ENCODE assay signal across 34 cellular contexts in the genomic region with DNA sequence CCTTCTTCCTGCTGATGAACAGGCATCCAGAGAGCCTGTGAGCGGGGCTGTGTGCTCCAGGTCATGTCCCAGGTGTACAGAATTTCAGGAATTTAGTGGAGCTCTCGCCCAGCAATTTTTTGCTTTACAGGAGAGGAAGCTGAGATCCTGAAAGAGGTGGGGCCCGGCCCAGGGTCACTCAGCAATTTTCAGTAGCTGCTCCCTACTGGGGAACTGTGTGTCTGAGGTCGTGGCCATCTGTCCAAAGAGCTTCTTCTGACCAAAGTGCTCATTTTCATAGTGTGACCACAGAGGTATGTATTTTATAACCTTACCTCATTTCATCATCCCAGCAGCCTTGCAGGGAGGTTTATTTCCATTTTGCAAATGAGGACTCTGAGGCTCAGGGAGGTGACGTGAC. TPM values are rescaled to one million over a fixed set of nuclear protein-coding genes. Genes with fewer than 3 reads are reported as not detected.
"Had no signal": no experiment of that assay in that cellular context is flagged by ENCODE, and none has a peak within 500 bp of the region (broad histone marks: within the 10 kb centered on the region; RNA-seq: fewer than 3 reads in every experiment).

No MANE protein-coding gene starts in this region.

- H2AFZ ChIP-seq: hepatocyte had no signal

- FAIRE-seq: colon, endothelial cell of umbilical vein, small intestine had no signal

- H3K4me2 ChIP-seq: hepatocyte had no signal

- H3K36me3 Mint-ChIP-seq: activated CD8-positive, alpha-beta memory T cell treated with anti-CD3 and anti-CD28 coated beads, Interleukin-2, amount 10 ng/mL, durations not matched to agents 7 days and 5 days; brain; memory B cell; naive thymus-derived CD4-positive, alpha-beta T cell; stimulated activated effector memory CD8-positive, alpha-beta T cell treated with anti-CD3 and anti-CD28 coated beads, Interleukin-12 subunit alpha, Interleukin-12 subunit beta, amount 100 ng/mL, for 72 hours had no signal

- H3K27me3 ChIP-seq: hepatocyte, suprapubic skin, tibial nerve, uterus had no signal

- H3K4me3 Mint-ChIP-seq: activated CD4-positive, alpha-beta T cell treated with anti-CD3 and anti-CD28 coated beads, Interleukin-2, amount 10 ng/mL, durations not matched to agents 7 days and 5 days; activated CD8-positive, alpha-beta memory T cell treated with anti-CD3 and anti-CD28 coated beads, Interleukin-2, amount 10 ng/mL, durations not matched to agents 7 days and 5 days; activated CD8-positive, alpha-beta T cell treated with anti-CD3 and anti-CD28 coated beads for 36 hours; brain; effector memory CD8-positive, alpha-beta T cell; memory B cell; naive thymus-derived CD4-positive, alpha-beta T cell; neural crest cell; stimulated activated effector memory CD8-positive, alpha-beta T cell treated with anti-CD3 and anti-CD28 coated beads, Interleukin-12 subunit alpha, Interleukin-12 subunit beta, amount 100 ng/mL, for 72 hours; T-helper 2 cell treated with Interferon-gamma antibody and Interleukin-4, amounts not matched to agents 5 μg/mL and 100 μg/mL, for 36 hours had no signal

- H3K36me3 ChIP-seq: stomach, suprapubic skin, tibial nerve, uterus, WERI-Rb-1 had no signal

- H3K4me3 ChIP-seq: dorsolateral prefrontal cortex, hepatocyte, stomach, suprapubic skin, tibial nerve, uterus had no signal

- H3K79me2 ChIP-seq: hepatocyte had no signal

- H3K9me3 ChIP-seq: stomach, suprapubic skin, tibial nerve, uterus had no signal

- DNase-seq: activated CD4-positive, alpha-beta T cell treated with anti-CD3 and anti-CD28 coated beads, Interleukin-2, amount 10 ng/mL, durations not matched to agents 7 days and 5 days; activated CD4-positive, CD25-positive, alpha-beta regulatory T cell treated with anti-CD3 and anti-CD28 coated beads, Interleukin-2, amount 50 U/mL, for 72 hours; activated CD8-positive, alpha-beta memory T cell treated with anti-CD3 and anti-CD28 coated beads, Interleukin-2, amount 10 ng/mL, durations not matched to agents 7 days and 5 days; activated CD8-positive, alpha-beta T cell treated with anti-CD3 and anti-CD28 coated beads for 36 hours; activated gamma-delta T cell; activated naive CD4-positive, alpha-beta T cell treated with anti-CD3 and anti-CD28 coated beads, Interleukin-2, amount 50 U/mL, for 16 hours; activated T-cell treated with anti-CD3 and anti-CD28 coated beads for 4 hours; caudate nucleus; dorsolateral prefrontal cortex; effector memory CD8-positive, alpha-beta T cell; foreskin melanocyte; glutamatergic neuron; naive thymus-derived CD4-positive, alpha-beta T cell; small intestine; stimulated activated CD4-positive, alpha-beta T cell treated with anti-CD3 and anti-CD28 coated beads, Interleukin-2, amount 100 ng/mL, for 24 hours; stomach; uterus; WERI-Rb-1 had no signal

- H3K9me3 Mint-ChIP-seq: activated CD4-positive, alpha-beta T cell treated with anti-CD3 and anti-CD28 coated beads, Interleukin-2, amount 10 ng/mL, durations not matched to agents 7 days and 5 days; activated CD8-positive, alpha-beta T cell treated with anti-CD3 and anti-CD28 coated beads for 36 hours; effector memory CD8-positive, alpha-beta T cell; memory B cell; naive thymus-derived CD4-positive, alpha-beta T cell; neural crest cell; stimulated activated effector memory CD8-positive, alpha-beta T cell treated with anti-CD3 and anti-CD28 coated beads, Interleukin-12 subunit alpha, Interleukin-12 subunit beta, amount 100 ng/mL, for 72 hours; T-helper 2 cell treated with Interferon-gamma antibody and Interleukin-4, amounts not matched to agents 5 μg/mL and 100 μg/mL, for 36 hours had no signal

- H3K27ac Mint-ChIP-seq: activated CD4-positive, alpha-beta T cell treated with anti-CD3 and anti-CD28 coated beads, Interleukin-2, amount 10 ng/mL, durations not matched to agents 7 days and 5 days; activated CD8-positive, alpha-beta memory T cell treated with anti-CD3 and anti-CD28 coated beads, Interleukin-2, amount 10 ng/mL, durations not matched to agents 7 days and 5 days; activated CD8-positive, alpha-beta T cell treated with anti-CD3 and anti-CD28 coated beads for 36 hours; brain; effector memory CD8-positive, alpha-beta T cell; memory B cell; naive thymus-derived CD4-positive, alpha-beta T cell; stimulated activated effector memory CD8-positive, alpha-beta T cell treated with anti-CD3 and anti-CD28 coated beads, Interleukin-12 subunit alpha, Interleukin-12 subunit beta, amount 100 ng/mL, for 72 hours; T-helper 2 cell treated with Interferon-gamma antibody and Interleukin-4, amounts not matched to agents 5 μg/mL and 100 μg/mL, for 36 hours had no signal

- H3K4me1 ChIP-seq: stomach, tibial nerve, uterus had no signal

- ATAC-seq: activated CD8-positive, alpha-beta memory T cell treated with anti-CD3 and anti-CD28 coated beads, Interleukin-2, amount 10 ng/mL, durations not matched to agents 7 days and 5 days; activated CD8-positive, alpha-beta T cell treated with anti-CD3 and anti-CD28 coated beads for 36 hours; effector memory CD8-positive, alpha-beta T cell; esophagus mucosa; naive thymus-derived CD4-positive, alpha-beta T cell; sciatic nerve; stimulated activated effector memory CD8-positive, alpha-beta T cell treated with anti-CD3 and anti-CD28 coated beads, Interleukin-12 subunit alpha, Interleukin-12 subunit beta, amount 100 ng/mL, for 72 hours had no signal

- H3K27ac ChIP-seq: dorsolateral prefrontal cortex, hepatocyte, stomach, suprapubic skin, tibial nerve, uterus, WERI-Rb-1 had no signal

- H3K4me1 Mint-ChIP-seq: activated CD4-positive, alpha-beta T cell treated with anti-CD3 and anti-CD28 coated beads, Interleukin-2, amount 10 ng/mL, durations not matched to agents 7 days and 5 days; activated CD8-positive, alpha-beta memory T cell treated with anti-CD3 and anti-CD28 coated beads, Interleukin-2, amount 10 ng/mL, durations not matched to agents 7 days and 5 days; brain; memory B cell; neural crest cell; stimulated activated effector memory CD8-positive, alpha-beta T cell treated with anti-CD3 and anti-CD28 coated beads, Interleukin-12 subunit alpha, Interleukin-12 subunit beta, amount 100 ng/mL, for 72 hours had no signal

RNA-seq across cellular contexts. Expression of gene FAM209B, which starts 46.2 kb away (rescaled TPM):
- total RNA-seq: endothelial cell of umbilical vein, hepatocyte, liver, neural crest cell, omental fat pad, renal cortical epithelial cell, sciatic nerve, stomach, tibial nerve had no signal
- polyA plus RNA-seq: hepatocyte had no signal

RNA-seq across cellular contexts. Expression of gene TFAP2C, which starts 49.8 kb away (rescaled TPM):
- total RNA-seq: activated CD4-positive, alpha-beta T cell treated with anti-CD3 and anti-CD28 coated beads, Interleukin-2, amount 10 ng/mL, durations not matched to agents 7 days and 5 days; activated CD8-positive, alpha-beta memory T cell treated with anti-CD3 and anti-CD28 coated beads, Interleukin-2, amount 10 ng/mL, durations not matched to agents 7 days and 5 days; activated CD8-positive, alpha-beta T cell treated with anti-CD3 and anti-CD28 coated beads for 36 hours; endothelial cell of umbilical vein; naive thymus-derived CD4-positive, alpha-beta T cell; renal cortical epithelial cell had no signal
- polyA plus RNA-seq: aorta; liver; naive thymus-derived CD4-positive, alpha-beta T cell had no signal

RNA-seq across cellular contexts. Expression of gene FAM209A, which starts 54.7 kb away (rescaled TPM):
- total RNA-seq: esophagus mucosa, hepatocyte, liver, omental fat pad, renal cortical epithelial cell, sciatic nerve, tibial nerve had no signal
- polyA plus RNA-seq: hepatocyte, liver had no signal
